In genomic region chr11:121112498-121113455, GRCh38 we compare ENCODE assay signal across 8 cellular contexts. TPM values are rescaled to one million over a fixed set of nuclear protein-coding genes. Genes with fewer than 3 reads are reported as not detected.
DNase-seq lines count a peak whose midpoint lies in the region; ATAC-seq, FAIRE-seq and TF ChIP-seq lines count a peak whose summit lies in the region.

No MANE protein-coding gene starts in this region.

- peak; percentile 71 for FAIRE-seq in GM12891 (lab: Jason Lieb, UNC)

- peak; percentile 37 for DNase-seq in AG09309 (ENCODE audit: low read depth)
- DNase-seq in GM12891 (ENCODE audit: insufficient read length, low spot score): peak; percentile 51
- peak; percentile 71 for DNase-seq in MV-4-11 (lab: John Stamatoyannopoulos, UW)
- peak; percentile 47 for DNase-seq in SK-N-DZ (ENCODE audit: low spot score)
- DNase-seq in caudate nucleus (lab: John Stamatoyannopoulos, UW): peak in 53 of 61 donors; percentile 6 to 94 (median 55)
- peak; percentile 67 for DNase-seq in kidney tubule cell (ENCODE audit: low spot score)
- DNase-seq in stimulated activated CD4-positive, alpha-beta T cell treated with anti-CD3 and anti-CD28 coated beads, Interleukin-4, amount 100 ng/mL, for 48 hours (ENCODE audit: low read depth in 2 of 2): peak; percentile 16 to 19

- TF ChIP-seq POLR2A in GM12891 (IDR thresholded peaks at IDR 0.05; ENCODE audit: low read depth, low read length): no peak

- ATAC-seq in HG02852 (IDR thresholded peaks at IDR 0.05; ENCODE audit: unreplicated experiment): no peak

- H3K27ac ChIP-seq in caudate nucleus (ENCODE audit: low read depth, low read length): no peak overlapping the region

- TF ChIP-seq CTCF in AG09309 (IDR thresholded peaks at IDR 0.05; ENCODE audit: control insufficient read depth, insufficient read depth, low read depth, low read length, missing control alignments): peak; percentile 61

- H3K4me3 ChIP-seq in AG09309 (ENCODE audit: control insufficient read depth, low read depth, low read length): no peak overlapping the region

TF ChIP-seq in GM12891, 5 proteins besides CTCF, POLR2A, EP300 and RAD21:
- TF ChIP-seq TAF1 (IDR thresholded peaks at IDR 0.05; ENCODE audit: low read depth, low read length): no peak
- peak; percentile 63 for TF ChIP-seq SPI1 (IDR thresholded peaks at IDR 0.05; ENCODE audit: low read depth, low read length)

RNA-seq across cellular contexts. Expression of gene TECTA, which starts 11.7 kb away (rescaled TPM):
- polyA plus RNA-seq in GM12891 (2012; ENCODE audit: low read depth, missing spikeins): 0.08 TPM
- polyA plus RNA-seq in SK-N-DZ (2014; cell fraction: cytosol; rRNA removed): 0.60 and 0.82 TPM in 2 replicates
- 1.8 and 2.0 TPM in 2 replicates for polyA plus RNA-seq in SK-N-DZ (2014; cell fraction: nucleus; rRNA removed)

Comparison
In these comparisons a context has a peak if more than half of its experiments do, and no peak if none do; other contexts are left out.
1. DNase-seq: peak in every context shown above with its lines; median percentile 71 in MV-4-11; 67 in kidney tubule cell; 55 in caudate nucleus; 51 in GM12891; 47 in SK-N-DZ; 37 in AG09309; 18 in stimulated activated CD4-positive, alpha-beta T cell treated with anti-CD3 and anti-CD28 coated beads, Interleukin-4, amount 100 ng/mL, for 48 hours.